ENCODE assay signal across 24 cellular contexts in genomic region chr4:71247706-71248105, GRCh38.
"Had no signal": no experiment of that assay in that cellular context is flagged by ENCODE, and none has a peak within 500 bp of the region (broad histone marks: within the 10 kb centered on the region; RNA-seq: fewer than 3 reads in every experiment).

No MANE protein-coding gene starts in this region.

- H3K36me3 ChIP-seq: adrenal gland, breast epithelium, SJSA1 had no signal

- H3K27me3 ChIP-seq: adrenal gland, breast epithelium, SJSA1 had no signal

- H3K9me3 ChIP-seq: adrenal gland, breast epithelium, SJSA1 had no signal

- ATAC-seq: activated CD8-positive, alpha-beta T cell treated with anti-CD3 and anti-CD28 coated beads, Interleukin-2, amount 10 ng/mL, durations not matched to agents 7 days and 5 days; Panc1; SK-N-SH treated with all-trans-retinoic acid at 6 μM for 48 hours; WTC11 had no signal

- H3K27ac ChIP-seq: adrenal gland, breast epithelium, SJSA1 had no signal

- DNase-seq: activated CD4-positive, alpha-beta T cell treated with anti-CD3 and anti-CD28 coated beads for 48 hours; activated CD4-positive, alpha-beta T cell treated with anti-CD3 and anti-CD28 coated beads, Interleukin-2, amount 50 U/mL, for 4 hours; activated CD4-positive, CD25-positive, alpha-beta regulatory T cell treated with anti-CD3 and anti-CD28 coated beads, Interleukin-2, amount 50 U/mL, for 72 hours; activated CD8-positive, alpha-beta memory T cell treated with anti-CD3 and anti-CD28 coated beads, Interleukin-2, amount 50 U/mL, for 48 hours; activated CD8-positive, alpha-beta T cell treated with anti-CD3 and anti-CD28 coated beads, Interleukin-2, amount 10 ng/mL, durations not matched to agents 7 days and 5 days; activated naive CD4-positive, alpha-beta T cell treated with anti-CD3 and anti-CD28 coated beads, Interleukin-2, amount 50 U/mL, for 16 hours; activated naive CD8-positive, alpha-beta T cell treated with anti-CD3 and anti-CD28 coated beads, Interleukin-2, amount 10 ng/mL, durations not matched to agents 7 days and 5 days; activated T-cell treated with anti-CD3 and anti-CD28 coated beads, Interleukin-2, amount 50 U/mL, for 1 hour; adrenal gland; KG1; NCI-H1048; NCI-H1930; NCI-H345; NCI-H510A; NCI-H526 treated with DMSO at 0.1 percent for 48 hours; NK-92 treated with Interleukin-12 subunit alpha and Interleukin-12 subunit beta, amount 100 ng/mL, for 24 hours; OCI-M1; RPMI8226; SHP77 had no signal

- H3K4me1 ChIP-seq: adrenal gland, breast epithelium, SJSA1 had no signal

- H3K4me3 ChIP-seq: adrenal gland, breast epithelium, SJSA1 had no signal
